In genomic region chr15:64460206-64460736, GRCh38 we compare ENCODE assay signal across 8 cellular contexts. TPM values are rescaled to one million over a fixed set of nuclear protein-coding genes. Genes with fewer than 3 reads are reported as not detected.
DNase-seq lines count a peak whose midpoint lies in the region; ATAC-seq, FAIRE-seq and TF ChIP-seq lines count a peak whose summit lies in the region.

Gene ZNF609, plus strand, starts transcription at chr15:64460578. Its CDS starts 38,842 bp downstream, at chr15:64499420.

- POLR2A ChIA-PET in activated CD4-positive, alpha-beta memory T cell treated with anti-CD3 and anti-CD28 coated beads for 36 hours (lab: Charles Lee), result interaction anchor here (0.6 to 1.5 kb wide), 7 partner anchors 10 to 142 kb away, joined by 3 to 7 read pairs (median 3); partner anchors contain the start of gene TRIP4
- POLR2A ChIA-PET in HepG2 (lab: Yijun Ruan, JAX), result interaction anchor here (0.6 kb wide), 1 partner anchor 183 kb away, joined by 3 read pairs; no protein-coding TSS in a partner anchor

- no peak for TF ChIP-seq POLR2A in HepG2 (IDR thresholded peaks at IDR 0.05; ENCODE audit: insufficient read depth in 1 of 2, low read depth in 2 of 2, low read length in 2 of 2)

- BruUV-seq in HepG2 (replicated peaks; lab: Mats Ljungman, UMichigan), result no TSS peak

- peak within 1 kb of the TSS; percentile 89 for H3K27ac Mint-ChIP-seq in activated CD4-positive, alpha-beta memory T cell treated with anti-CD3 and anti-CD28 coated beads for 36 hours

- in situ Hi-C loops in HepG2 (cut with HindIII; ENCODE audit: extremely low pct_ligation_motif_present, low pct_unique_long_range_greater_than_20kb), result no loop called here

- peak within 1 kb of the TSS; percentile 62 for H3K9ac ChIP-seq in HepG2 (ENCODE audit: insufficient read depth, low read depth, low read length)

- TF ChIP-seq RAD21 in HepG2 (CRISPR knock-in tag; IDR thresholded peaks at IDR 0.05), result peak; percentile 66

- TF ChIP-seq CTCF in 22Rv1 (IDR thresholded peaks at IDR 0.05) (no peak), HepG2 (CRISPR knock-in tag; IDR thresholded peaks at IDR 0.05) (0 out of 2 replicates have a peak, but pooled peaks have one; percentile 9)

- H3K9me3 Mint-ChIP-seq in activated CD4-positive, alpha-beta memory T cell treated with anti-CD3 and anti-CD28 coated beads for 36 hours, result no peaks in the 10 kb centered on the region

- no peak for TF ChIP-seq EP300 in HepG2 (IDR thresholded peaks at IDR 0.05; ENCODE audit: low read depth in 2 of 2, low read length in 2 of 2)
- no peak for TF ChIP-seq EP300 in HepG2 (CRISPR knock-in tag; IDR thresholded peaks at IDR 0.05; ENCODE audit: borderline replicate concordance)

- H3K27ac ChIP-seq in 22Rv1, result peak within 1 kb of the TSS; percentile 77
- H3K27ac ChIP-seq in HepG2 (ENCODE audit: extremely low read length, insufficient read depth, low read length), result peak within 1 kb of the TSS; percentile 50

- intact Hi-C loops in activated CD4-positive, alpha-beta memory T cell treated with anti-CD3 and anti-CD28 coated beads for 36 hours (cut with micrococcal nuclease), result loop anchor here (2.0 to 10.0 kb wide), 4 partner anchors 29 to 122 kb away; partner anchors contain the start of genes PCLAF and TRIP4
- intact Hi-C loops in HepG2 (cut with micrococcal nuclease; ENCODE audit: unreplicated experiment), result no loop called here

- ATAC-seq in GM18511 (IDR thresholded peaks at IDR 0.05; ENCODE audit: unreplicated experiment) (peak; percentile 58), HG03442 (IDR thresholded peaks at IDR 0.05; ENCODE audit: unreplicated experiment) (peak; percentile 57), HepG2 (peak; percentile 73)

- H3K4me1 Mint-ChIP-seq in activated CD4-positive, alpha-beta memory T cell treated with anti-CD3 and anti-CD28 coated beads for 36 hours (ENCODE audit: low read depth), result peaks cover 59% of the 10 kb centered on the region

- FAIRE-seq in HepG2 (lab: Jason Lieb, UNC), result no peak

- peak within 1 kb of the TSS; percentile 65 for H2AFZ ChIP-seq in HepG2 (ENCODE audit: low read length)

- peak within 1 kb of the TSS; percentile 65 to 80 (median 69) for H3K4me3 ChIP-seq in HepG2 (replicated peaks in 1 of 3; ENCODE audit: insufficient read depth in 1 of 3, low read depth in 2 of 3, low read length in 3 of 3)

- 11% methylated on average over 8 of the region's 45 CpGs for WGBS in HepG2 (ENCODE audit: low lambda C conversion rate)

- no peaks in the 10 kb centered on the region for H3K27me3 ChIP-seq in HepG2 (ENCODE audit: control insufficient read depth in 1 of 2, insufficient read depth in 2 of 2, low read length in 2 of 2)

- peaks cover 11% of the 10 kb centered on the region; the same call in 1 of the 2 replicates for H4K20me1 ChIP-seq in HepG2 (ENCODE audit: insufficient read depth, low read length)

- DNase-seq in NCI-H748 (lab: John Stamatoyannopoulos, UW; ENCODE audit: unreplicated experiment) (peak; percentile 75), dermis microvascular lymphatic vessel endothelial cell (ENCODE audit: low read depth in 2 of 2) (peak; percentile 76 to 90), HepG2 (ENCODE audit: low spot score) (peak; percentile 84)
- DNase-seq in activated CD4-positive, alpha-beta memory T cell treated with anti-CD3 and anti-CD28 coated beads for 36 hours, result peak; percentile 93
- peak; percentile 70 for DNase-seq in stimulated activated CD4-positive, alpha-beta T cell treated with anti-CD3 and anti-CD28 coated beads, Interleukin-2, amount 100 ng/mL, for 4 hours (ENCODE audit: low read depth)

- H3K27me3 Mint-ChIP-seq in activated CD4-positive, alpha-beta memory T cell treated with anti-CD3 and anti-CD28 coated beads for 36 hours, result no peaks in the 10 kb centered on the region

- H3K36me3 Mint-ChIP-seq in activated CD4-positive, alpha-beta memory T cell treated with anti-CD3 and anti-CD28 coated beads for 36 hours, result peaks cover 2% of the 10 kb centered on the region

- peaks cover 2 to 6% of the 10 kb centered on the region in 2 experiments; a peak in 4 of 5 replicates for H3K36me3 ChIP-seq in HepG2 (replicated peaks in 1 of 2; ENCODE audit: control insufficient read depth in 1 of 2, insufficient read depth in 2 of 2, low read length in 2 of 2)

- peaks cover 63% of the 10 kb centered on the region for H3K4me1 ChIP-seq in HepG2 (ENCODE audit: insufficient read depth, low read length)

- CTCF ChIA-PET in activated CD4-positive, alpha-beta memory T cell treated with anti-CD3 and anti-CD28 coated beads for 36 hours (lab: Charles Lee), result interaction anchor here (1.1 to 2.0 kb wide), 3 partner anchors 17 to 268 kb away, joined by 4 to 11 read pairs (median 4); no protein-coding TSS in a partner anchor
- CTCF ChIA-PET in HepG2 (lab: Yijun Ruan, JAX; ENCODE audit: low intra/inter-chr PET ratio, low total read pairs), result no interaction called here

- no peaks in the 10 kb centered on the region for H3K9me3 ChIP-seq in HepG2 (ENCODE audit: low read length)

- H3K79me2 ChIP-seq in HepG2 (ENCODE audit: insufficient read depth, low read length), result peaks cover 41% of the 10 kb centered on the region

- peak within 1 kb of the TSS; percentile 87 for H3K4me3 Mint-ChIP-seq in activated CD4-positive, alpha-beta memory T cell treated with anti-CD3 and anti-CD28 coated beads for 36 hours

- H3K4me2 ChIP-seq in HepG2 (ENCODE audit: low read depth, low read length), result peak within 1 kb of the TSS; percentile 86

TF ChIP-seq in HepG2, 621 proteins besides CTCF, POLR2A, EP300 and RAD21 (continues in another document):
- TF ChIP-seq JUNB (CRISPR knock-in tag; IDR thresholded peaks at IDR 0.05; ENCODE audit: borderline replicate concordance) (no peak), ZC3H4 (CRISPR knock-in tag; IDR thresholded peaks at IDR 0.05; ENCODE audit: borderline replicate concordance) (no peak), ZNF709 (CRISPR knock-in tag; IDR thresholded peaks at IDR 0.05) (0 out of 2 replicates have a peak, but pooled peaks have one; percentile 37), ZNF274 (CRISPR knock-in tag; IDR thresholded peaks at IDR 0.05) (no peak), ARID4A (CRISPR knock-in tag; IDR thresholded peaks at IDR 0.05; ENCODE audit: borderline replicate concordance) (peak; percentile 71; the same call in 1 of the 2 replicates), U2AF1 (optimal IDR thresholded peaks at IDR 0.05; ENCODE audit: low read depth, low read length) (peak; percentile 88), KDM5A (IDR thresholded peaks at IDR 0.05; ENCODE audit: borderline replicate concordance, low read length) (no peak), ZNF7 (CRISPR knock-in tag; IDR thresholded peaks at IDR 0.05) (0 out of 2 replicates have a peak, but pooled peaks have one; percentile 14), ZNF572 (CRISPR knock-in tag; IDR thresholded peaks at IDR 0.05) (no peak)

RNA-seq across cellular contexts. Expression of gene ZNF609, which starts in this region (rescaled TPM):
- 10 to 100 TPM; 38.5 to 38.7 TPM for total RNA-seq in activated CD4-positive, alpha-beta memory T cell treated with anti-CD3 and anti-CD28 coated beads for 36 hours
- total RNA-seq in dermis microvascular lymphatic vessel endothelial cell (12.1 and 18.0 TPM in 2 replicates), HepG2 (2016; rRNA removed; fragmentation: Illumina TruSeq; extraction: Trizol) (8.9 and 9.1 TPM in 2 replicates)
- total RNA-seq in HepG2 (2016; cell fraction: cytosol; rRNA removed; fragmentation: Illumina TruSeq; extraction: Trizol; ENCODE audit: low read depth), result 16.4 and 18.8 TPM in 2 replicates
- 7.5 and 8.4 TPM in 2 replicates for total RNA-seq in HepG2 (2016; cell fraction: insoluble cytoplasmic fraction; rRNA removed; fragmentation: Illumina TruSeq; extraction: Trizol)
- 9.1 and 10.8 TPM in 2 replicates for total RNA-seq in HepG2 (2016; cell fraction: membrane; rRNA removed; fragmentation: Illumina TruSeq; extraction: Trizol)
- 9.9 and 12.6 TPM in 2 replicates for total RNA-seq in HepG2 (2016; cell fraction: nucleus; rRNA removed; fragmentation: Illumina TruSeq; extraction: Trizol)
- polyA plus RNA-seq in HepG2 (2011; rRNA removed), result 9.9 and 11.5 TPM in 2 replicates
- polyA plus RNA-seq in HepG2 (2011; cell fraction: cytosol; rRNA removed), result 5.1 and 6.3 TPM in 2 replicates
- 8.3 and 14.7 TPM in 2 replicates for polyA plus RNA-seq in HepG2 (2011; cell fraction: nucleus; rRNA removed)
- polyA plus RNA-seq in HepG2 (2012), result 9.7 and 11.3 TPM in 2 replicates
- polyA plus RNA-seq in HepG2 (2016; cell fraction: cytosol; fragmentation: Illumina TruSeq; extraction: Trizol; ENCODE audit: low read depth), result 0.28 and 0.34 TPM in 2 replicates
- polyA plus RNA-seq in HepG2 (2016; cell fraction: insoluble cytoplasmic fraction; fragmentation: Illumina TruSeq; extraction: Trizol; ENCODE audit: low read depth), result 6.2 and 8.7 TPM in 2 replicates
- 1.2 and 1.5 TPM in 2 replicates for polyA plus RNA-seq in HepG2 (2016; cell fraction: membrane; fragmentation: Illumina TruSeq; extraction: Trizol; ENCODE audit: low read depth)
- 9.8 and 10.0 TPM in 2 replicates for polyA plus RNA-seq in HepG2 (2016; cell fraction: nucleus; fragmentation: Illumina TruSeq; extraction: Trizol; ENCODE audit: insufficient read depth, low read depth)
- polyA minus RNA-seq in HepG2 (2011; rRNA and poly(A)+ RNA removed; ENCODE audit: low replicate concordance), result 24.6 and 47.4 TPM in 2 replicates
- polyA minus RNA-seq in HepG2 (2011; cell fraction: cytosol; rRNA and poly(A)+ RNA removed), result 9.9 and 12.1 TPM in 2 replicates
- 19.3 and 20.1 TPM in 2 replicates for polyA minus RNA-seq in HepG2 (2011; cell fraction: nucleus; rRNA and poly(A)+ RNA removed)

Comparison
In these comparisons a context has a peak if more than half of its experiments do, and no peak if none do; other contexts are left out.
1. Peak in every context shown above with its lines: DNase-seq, ATAC-seq, H3K4me3 ChIP-seq and H3K27ac ChIP-seq.